1 cellular context compared by ENCODE assay signal in the genomic region with DNA sequence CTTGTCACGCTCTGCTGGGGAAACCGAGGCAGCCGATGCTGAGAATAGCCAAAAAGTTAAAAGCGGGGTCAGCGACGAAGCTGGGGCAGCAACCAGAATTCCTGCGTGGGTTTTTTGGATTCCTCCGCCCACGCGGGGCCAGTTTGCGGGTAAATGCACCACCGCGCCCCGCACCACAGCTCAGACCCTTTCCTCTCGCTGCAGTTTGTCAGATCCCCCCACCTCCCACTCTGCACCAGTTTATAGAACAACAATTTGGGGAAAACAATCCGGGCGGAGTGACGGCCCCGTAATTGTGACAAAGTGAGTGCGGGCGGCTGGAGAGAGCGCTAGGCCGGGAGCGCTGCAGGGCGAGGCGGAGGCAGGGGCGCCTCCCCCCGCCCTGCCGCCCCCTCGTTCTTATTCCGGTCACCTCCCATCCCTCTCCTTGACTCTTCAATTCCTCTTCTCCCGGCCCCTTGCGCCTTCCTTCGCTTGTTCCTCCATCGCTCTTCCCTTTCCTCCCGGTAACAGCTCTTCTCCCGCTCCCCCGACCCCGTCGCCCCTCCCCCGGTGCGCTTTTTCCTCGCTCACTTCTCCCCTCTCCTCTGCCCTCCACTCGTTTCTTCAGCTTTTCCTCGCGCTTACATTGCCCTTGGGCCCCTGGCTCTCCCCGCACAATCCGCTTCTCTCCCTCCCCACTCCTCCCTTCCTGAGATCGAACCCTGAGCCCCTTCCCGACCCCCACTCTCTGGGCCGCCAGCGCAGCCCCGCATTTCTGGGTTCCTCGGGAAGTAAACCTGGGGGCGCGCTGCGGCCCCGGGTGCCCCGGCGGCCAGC.
TF ChIP-seq lines count a peak whose summit lies in the region.

No MANE protein-coding gene starts in this region.

TF ChIP-seq in HEK293, 187 proteins besides CTCF, POLR2A, EP300 and RAD21 (continued from another document):
- TF ChIP-seq, protein P1, sequence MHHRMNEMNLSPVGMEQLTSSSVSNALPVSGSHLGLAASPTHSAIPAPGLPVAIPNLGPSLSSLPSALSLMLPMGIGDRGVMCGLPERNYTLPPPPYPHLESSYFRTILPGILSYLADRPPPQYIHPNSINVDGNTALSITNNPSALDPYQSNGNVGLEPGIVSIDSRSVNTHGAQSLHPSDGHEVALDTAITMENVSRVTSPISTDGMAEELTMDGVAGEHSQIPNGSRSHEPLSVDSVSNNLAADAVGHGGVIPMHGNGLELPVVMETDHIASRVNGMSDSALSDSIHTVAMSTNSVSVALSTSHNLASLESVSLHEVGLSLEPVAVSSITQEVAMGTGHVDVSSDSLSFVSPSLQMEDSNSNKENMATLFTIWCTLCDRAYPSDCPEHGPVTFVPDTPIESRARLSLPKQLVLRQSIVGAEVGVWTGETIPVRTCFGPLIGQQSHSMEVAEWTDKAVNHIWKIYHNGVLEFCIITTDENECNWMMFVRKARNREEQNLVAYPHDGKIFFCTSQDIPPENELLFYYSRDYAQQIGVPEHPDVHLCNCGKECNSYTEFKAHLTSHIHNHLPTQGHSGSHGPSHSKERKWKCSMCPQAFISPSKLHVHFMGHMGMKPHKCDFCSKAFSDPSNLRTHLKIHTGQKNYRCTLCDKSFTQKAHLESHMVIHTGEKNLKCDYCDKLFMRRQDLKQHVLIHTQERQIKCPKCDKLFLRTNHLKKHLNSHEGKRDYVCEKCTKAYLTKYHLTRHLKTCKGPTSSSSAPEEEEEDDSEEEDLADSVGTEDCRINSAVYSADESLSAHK (tag by site-specific recombination; IDR thresholded peaks at IDR 0.05), result no peak
- TF ChIP-seq ZNF148 (tag by site-specific recombination; IDR thresholded peaks at IDR 0.05; ENCODE audit: borderline replicate concordance) (no peak), ZNF10 (tag by site-specific recombination; IDR thresholded peaks at IDR 0.05) (no peak), ZNF514 (tag by site-specific recombination; IDR thresholded peaks at IDR 0.05) (no peak), GLIS2 (tag by site-specific recombination; IDR thresholded peaks at IDR 0.05) (peak; percentile 2; the same call in 1 of the 2 replicates), ZNF555 (tag by site-specific recombination; conservative IDR thresholded peaks at IDR 0.05) (no peak)
